In the genomic region with DNA sequence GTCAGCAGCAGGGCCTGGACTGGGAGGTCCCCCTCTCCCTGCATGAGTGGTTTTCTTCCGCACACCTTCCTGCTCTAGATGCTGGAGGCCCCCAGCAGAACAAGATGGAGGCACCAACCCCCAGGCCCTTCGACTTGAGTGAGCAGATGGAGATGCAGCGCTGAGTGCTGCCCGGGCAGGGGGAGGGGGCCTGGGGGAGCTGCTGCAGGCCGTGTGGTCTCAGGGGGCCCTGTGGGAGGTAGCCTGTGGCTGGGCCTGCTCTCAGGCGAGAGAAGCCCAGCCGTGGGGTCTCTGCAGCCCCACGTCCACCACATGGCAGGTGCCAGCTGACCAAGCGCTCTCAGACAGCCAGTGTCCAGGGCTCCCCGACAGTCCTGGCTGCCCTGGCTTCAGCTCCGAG, we compare ENCODE assay signal across 1 cellular context.
TF ChIP-seq lines count a peak whose summit lies in the region.

No MANE protein-coding gene starts in this region.

TF ChIP-seq in neural cell, 6 proteins besides CTCF, POLR2A, EP300 and RAD21 (continued from another document):
- TF ChIP-seq, protein P1, sequence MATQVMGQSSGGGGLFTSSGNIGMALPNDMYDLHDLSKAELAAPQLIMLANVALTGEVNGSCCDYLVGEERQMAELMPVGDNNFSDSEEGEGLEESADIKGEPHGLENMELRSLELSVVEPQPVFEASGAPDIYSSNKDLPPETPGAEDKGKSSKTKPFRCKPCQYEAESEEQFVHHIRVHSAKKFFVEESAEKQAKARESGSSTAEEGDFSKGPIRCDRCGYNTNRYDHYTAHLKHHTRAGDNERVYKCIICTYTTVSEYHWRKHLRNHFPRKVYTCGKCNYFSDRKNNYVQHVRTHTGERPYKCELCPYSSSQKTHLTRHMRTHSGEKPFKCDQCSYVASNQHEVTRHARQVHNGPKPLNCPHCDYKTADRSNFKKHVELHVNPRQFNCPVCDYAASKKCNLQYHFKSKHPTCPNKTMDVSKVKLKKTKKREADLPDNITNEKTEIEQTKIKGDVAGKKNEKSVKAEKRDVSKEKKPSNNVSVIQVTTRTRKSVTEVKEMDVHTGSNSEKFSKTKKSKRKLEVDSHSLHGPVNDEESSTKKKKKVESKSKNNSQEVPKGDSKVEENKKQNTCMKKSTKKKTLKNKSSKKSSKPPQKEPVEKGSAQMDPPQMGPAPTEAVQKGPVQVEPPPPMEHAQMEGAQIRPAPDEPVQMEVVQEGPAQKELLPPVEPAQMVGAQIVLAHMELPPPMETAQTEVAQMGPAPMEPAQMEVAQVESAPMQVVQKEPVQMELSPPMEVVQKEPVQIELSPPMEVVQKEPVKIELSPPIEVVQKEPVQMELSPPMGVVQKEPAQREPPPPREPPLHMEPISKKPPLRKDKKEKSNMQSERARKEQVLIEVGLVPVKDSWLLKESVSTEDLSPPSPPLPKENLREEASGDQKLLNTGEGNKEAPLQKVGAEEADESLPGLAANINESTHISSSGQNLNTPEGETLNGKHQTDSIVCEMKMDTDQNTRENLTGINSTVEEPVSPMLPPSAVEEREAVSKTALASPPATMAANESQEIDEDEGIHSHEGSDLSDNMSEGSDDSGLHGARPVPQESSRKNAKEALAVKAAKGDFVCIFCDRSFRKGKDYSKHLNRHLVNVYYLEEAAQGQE (IDR thresholded peaks at IDR 0.05; ENCODE audit: borderline replicate concordance), result no peak
